In genomic region chr7:17010637-17011300, GRCh38 we compare ENCODE assay signal across 18 cellular contexts.
DNase-seq lines count a peak whose midpoint lies in the region; ATAC-seq and TF ChIP-seq lines count a peak whose summit lies in the region.
"Had no signal": no experiment of that assay in that cellular context is flagged by ENCODE, and none has a peak within 500 bp of the region (broad histone marks: within the 10 kb centered on the region; RNA-seq: fewer than 3 reads in every experiment).

No MANE protein-coding gene starts in this region.

- no TSS peak for BruUV-seq in MCF 10A (replicated peaks; lab: Mats Ljungman, UMichigan)

- CTCF ChIA-PET in MCF 10A (lab: Yijun Ruan, JAX) = interaction anchor here (1.5 kb wide), 1 partner anchor 53 kb away, joined by 4 read pairs; no protein-coding TSS in a partner anchor

- H3K4me3 ChIP-seq in GM12865 (ENCODE audit: low read depth, low read length) = no peak overlapping the region
- H3K4me3 ChIP-seq in tibial artery = no peak overlapping the region
- H3K4me3 ChIP-seq: colonic mucosa, pancreas, thoracic aorta had no signal

- no peak overlapping the region for H3K27ac ChIP-seq in tibial artery
- H3K27ac ChIP-seq: colonic mucosa, epithelial cell of prostate, WERI-Rb-1 had no signal

- H3K9me3 Mint-ChIP-seq in MCF 10A (ENCODE audit: unreplicated experiment) = no peaks in the 10 kb centered on the region
- no peaks in the 10 kb centered on the region for H3K9me3 Mint-ChIP-seq in osteocyte (ENCODE audit: unreplicated experiment)

- POLR2A ChIA-PET in MCF 10A (lab: Yijun Ruan, JAX) = interaction anchor here (0.7 to 3.6 kb wide), 2 partner anchors 21 to 58 kb away, joined by 3 to 18 read pairs; no protein-coding TSS in a partner anchor

- no peaks in the 10 kb centered on the region for H3K9me3 ChIP-seq in tibial artery
- H3K9me3 ChIP-seq: colonic mucosa, pancreas, thoracic aorta had no signal

- peaks cover 0 to 15% (median 2%) of the 10 kb centered on the region in 4 donors for H3K4me1 ChIP-seq in tibial artery
- H3K4me1 ChIP-seq: colonic mucosa, pancreas had no signal

- no peaks in the 10 kb centered on the region for H3K36me3 Mint-ChIP-seq in MCF 10A (ENCODE audit: insufficient read depth, unreplicated experiment)
- no peaks in the 10 kb centered on the region for H3K36me3 Mint-ChIP-seq in osteocyte (ENCODE audit: unreplicated experiment)

- H3K4me3 Mint-ChIP-seq in MCF 10A (ENCODE audit: unreplicated experiment) (no peak overlapping the region), osteocyte (ENCODE audit: unreplicated experiment) (no peak overlapping the region)

- ATAC-seq in HG03039 (IDR thresholded peaks at IDR 0.05; ENCODE audit: unreplicated experiment) = peak; percentile 48
- ATAC-seq: left lobe of liver, pancreas had no signal

- TF ChIP-seq CTCF in GM12865 (IDR thresholded peaks at IDR 0.05; ENCODE audit: insufficient read depth, low read depth, low read length, missing control alignments) (no peak), MCF 10A (IDR thresholded peaks at IDR 0.05; ENCODE audit: unreplicated experiment) (no peak), osteocyte (IDR thresholded peaks at IDR 0.05) (no peak), tibial artery (IDR thresholded peaks at IDR 0.05) (no peak)

- intact Hi-C loops in MCF 10A (cut with micrococcal nuclease) = no loop called here
- intact Hi-C loops in tibial artery (cut with DNase I; ENCODE audit: low total_unique reads) = no loop called here

- H3K27ac Mint-ChIP-seq in MCF 10A (ENCODE audit: low read depth, unreplicated experiment) (peak overlapping the region; percentile 69), osteocyte (ENCODE audit: unreplicated experiment) (peak overlapping the region; percentile 81)

- H3K36me3 ChIP-seq in tibial artery = no peaks in the 10 kb centered on the region
- H3K36me3 ChIP-seq: colonic mucosa, pancreas, thoracic aorta, WERI-Rb-1 had no signal

- H3K4me1 Mint-ChIP-seq in MCF 10A (ENCODE audit: insufficient read depth, unreplicated experiment) (peaks cover 29% of the 10 kb centered on the region), osteocyte (ENCODE audit: unreplicated experiment) (peaks cover 43% of the 10 kb centered on the region)

- H3K27me3 Mint-ChIP-seq in MCF 10A (ENCODE audit: insufficient read depth, unreplicated experiment) = no peaks in the 10 kb centered on the region
- H3K27me3 Mint-ChIP-seq in osteocyte (ENCODE audit: unreplicated experiment) = no peaks in the 10 kb centered on the region

- DNase-seq in GM12865 (ENCODE audit: low read depth) (peak; percentile 8), MCF 10A (ENCODE audit: unreplicated experiment) (no peak), osteocyte (ENCODE audit: extremely low spot score, unreplicated experiment) (no peak), globus pallidus (ENCODE audit: low spot score) (no peak), tibial artery (no peak), NCI-H1417 treated with DMSO at 0.1 percent for 48 hours (lab: John Stamatoyannopoulos, UW) (no peak)
- DNase-seq: activated gamma-delta T cell treated with Interleukin-2 at 50 U/mL for 16 hours, colonic mucosa, HCEC 1CT, NCI-H1694 treated with DMSO at 0.1 percent for 48 hours, NCI-H446 treated with DMSO at 0.1 percent for 48 hours, pancreas, Right ventricle myocardium superior, WERI-Rb-1 had no signal

- H3K27me3 ChIP-seq in tibial artery = no peaks in the 10 kb centered on the region
- H3K27me3 ChIP-seq: colonic mucosa, pancreas had no signal
